ENCODE assay signal across 8 cellular contexts in the genomic region with DNA sequence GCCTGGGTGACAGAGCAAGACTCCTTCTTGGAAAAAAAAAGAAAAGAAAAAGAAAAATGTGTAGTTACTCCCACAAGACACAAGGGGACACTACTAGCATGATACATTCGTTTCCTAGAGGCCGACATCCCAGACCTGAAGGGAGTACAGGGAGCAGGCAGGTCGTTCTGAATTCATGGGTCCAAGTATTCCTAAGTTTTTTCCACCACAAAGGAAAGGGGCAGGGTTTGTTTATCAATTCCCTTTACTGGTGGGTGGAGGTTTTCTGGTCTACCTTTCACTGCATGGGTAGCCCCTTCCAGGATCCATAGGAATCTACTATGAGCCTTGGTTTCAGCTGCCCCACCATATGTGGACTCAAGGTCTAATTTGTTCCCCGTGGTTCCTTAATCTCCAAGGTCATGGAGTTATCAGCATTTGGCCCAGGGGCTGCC. TPM values are rescaled to one million over a fixed set of nuclear protein-coding genes. Genes with fewer than 3 reads are reported as not detected.
DNase-seq lines count a peak whose midpoint lies in the region; ATAC-seq, FAIRE-seq and TF ChIP-seq lines count a peak whose summit lies in the region.

No MANE protein-coding gene starts in this region.

- peaks cover 8% of the 10 kb centered on the region for H3K79me2 ChIP-seq in hepatocyte

- no peaks in the 10 kb centered on the region for H3K36me3 ChIP-seq in hepatocyte (replicated peaks; ENCODE audit: insufficient read depth, low read depth)

- DNase-seq in DMS53 treated with DMSO at 0.1 percent for 48 hours (lab: John Stamatoyannopoulos, UW; ENCODE audit: unreplicated experiment) (peak; percentile 82), HUDEP-2 (lab: John Stamatoyannopoulos, UW; ENCODE audit: unreplicated experiment in 76 of 76) (peak in 42 of 76 experiments; percentile 7 to 75 (median 41)), NCI-H748 treated with DMSO at 0.1 percent for 48 hours (lab: John Stamatoyannopoulos, UW) (peak; percentile 81), astrocyte of the hippocampus (ENCODE audit: low read depth, low spot score) (peak; percentile 82), hepatocyte (ENCODE audit: low spot score) (peak; percentile 87), skeletal muscle cell (ENCODE audit: low read depth) (peak; percentile 39), GM12892 (ENCODE audit: insufficient read length) (no peak)

- H3K4me2 ChIP-seq in hepatocyte, result peak overlapping the region; percentile 55

- WGBS in hepatocyte (ENCODE audit: low lambda C conversion rate, missing lambda C conversion rate), result 3% methylated on average over 4 of the region's 4 CpGs

- no peak for TF ChIP-seq POLR2A in GM12892 (IDR thresholded peaks at IDR 0.05; ENCODE audit: low read depth, low read length)

- ATAC-seq in GM21737 (IDR thresholded peaks at IDR 0.05; ENCODE audit: unreplicated experiment), result no peak

- TF ChIP-seq CTCF in hepatocyte (IDR thresholded peaks at IDR 0.05; ENCODE audit: poor library complexity), result peak; percentile 74

- FAIRE-seq in GM12892 (lab: Jason Lieb, UNC), result no peak

- H3K4me3 ChIP-seq in hepatocyte (no peak overlapping the region), skeletal muscle cell (ENCODE audit: low read depth, low read length) (no peak overlapping the region)

- H2AFZ ChIP-seq in hepatocyte, result no peak overlapping the region

- H3K27ac ChIP-seq in hepatocyte, result peak overlapping the region; percentile 61

- H3K9me3 ChIP-seq in hepatocyte (ENCODE audit: low read depth), result no peaks in the 10 kb centered on the region

- H4K20me1 ChIP-seq in hepatocyte (ENCODE audit: insufficient read depth, poor library complexity, severe bottlenecking), result no peaks in the 10 kb centered on the region

- no peaks in the 10 kb centered on the region for H3K27me3 ChIP-seq in hepatocyte

- no peaks in the 10 kb centered on the region for H3K9me2 ChIP-seq in hepatocyte (replicated peaks; ENCODE audit: insufficient read depth)

- peaks cover 11% of the 10 kb centered on the region for H3K4me1 ChIP-seq in hepatocyte (ENCODE audit: insufficient read depth)

RNA-seq across cellular contexts. Expression of a gene that starts 11.8 kb away (rescaled TPM):
- 1.7 and 1.8 TPM in 2 replicates for total RNA-seq in hepatocyte
- polyA plus RNA-seq in hepatocyte, result 1.6 and 2.0 TPM in 2 replicates
- 0.40 TPM for polyA plus RNA-seq in GM12892 (2012; ENCODE audit: missing spikeins)

RNA-seq across cellular contexts. Expression of a gene that starts 16.1 kb away (rescaled TPM):
- 4.9 and 8.8 TPM in 2 replicates for total RNA-seq in hepatocyte
- polyA plus RNA-seq in hepatocyte, result 13.9 and 20.3 TPM in 2 replicates
- 17.9 TPM for polyA plus RNA-seq in GM12892 (2012; ENCODE audit: missing spikeins)

RNA-seq across cellular contexts. Expression of a gene that starts 20.1 kb away (rescaled TPM):
- 20.8 and 25.7 TPM in 2 replicates for total RNA-seq in hepatocyte
- 22.2 and 31.0 TPM in 2 replicates for polyA plus RNA-seq in hepatocyte
- polyA plus RNA-seq in GM12892 (2012; ENCODE audit: missing spikeins), result 11.2 TPM

RNA-seq across cellular contexts. Expression of a gene that starts 32.7 kb away (rescaled TPM):
- 26.8 and 28.4 TPM in 2 replicates for total RNA-seq in hepatocyte
- polyA plus RNA-seq in hepatocyte, result 50.0 and 51.6 TPM in 2 replicates
- polyA plus RNA-seq in GM12892 (2012; ENCODE audit: missing spikeins), result 30.6 TPM

RNA-seq across cellular contexts. Expression of a gene that starts 51.7 kb away (rescaled TPM):
- total RNA-seq in hepatocyte, result 19.5 and 21.7 TPM in 2 replicates
- polyA plus RNA-seq in hepatocyte, result 31.2 and 35.0 TPM in 2 replicates
- not detected for polyA plus RNA-seq in GM12892 (2012; ENCODE audit: missing spikeins)
